ENCODE assay signal across 18 cellular contexts in the genomic region with DNA sequence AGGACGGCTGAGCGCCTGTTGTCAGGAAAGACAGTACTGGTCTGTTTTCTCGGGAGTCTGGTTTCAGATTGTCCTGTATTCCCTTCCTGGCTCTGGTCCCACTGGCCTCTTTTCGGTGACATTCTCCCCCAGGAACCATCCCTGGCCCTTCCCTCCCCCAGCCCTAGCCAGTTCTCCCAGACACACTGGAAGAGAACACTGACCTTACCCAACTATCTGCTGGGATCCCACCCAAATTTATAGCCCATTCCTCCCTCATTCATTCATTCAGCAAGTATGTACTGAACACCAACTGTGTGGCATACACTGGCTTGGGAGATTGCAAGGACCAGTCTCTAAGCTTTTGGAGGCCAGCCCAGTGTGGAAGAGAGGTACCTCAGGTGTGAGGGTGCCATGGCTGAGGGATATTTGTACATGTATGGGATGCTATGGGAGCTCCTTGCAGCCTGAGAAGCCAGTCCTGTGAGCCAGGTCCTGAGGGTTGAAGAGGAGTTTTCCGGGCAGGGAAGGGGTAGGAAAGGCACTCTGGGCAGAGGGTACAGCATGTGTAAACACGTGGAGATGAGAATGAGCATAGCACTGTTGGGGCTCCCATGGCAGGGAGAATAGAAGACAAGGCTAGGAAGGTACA. TPM values are rescaled to one million over a fixed set of nuclear protein-coding genes. Genes with fewer than 3 reads are reported as not detected.
DNase-seq lines count a peak whose midpoint lies in the region; ATAC-seq, FAIRE-seq and TF ChIP-seq lines count a peak whose summit lies in the region.
"Had no signal": no experiment of that assay in that cellular context is flagged by ENCODE, and none has a peak within 500 bp of the region (broad histone marks: within the 10 kb centered on the region; RNA-seq: fewer than 3 reads in every experiment).

No MANE protein-coding gene starts in this region.

- no peak overlapping the region for H2AFZ ChIP-seq in neural progenitor cell (replicated peaks)

- H3K4me3 ChIP-seq in H7 (ENCODE audit: insufficient read depth, low read depth, low read length), result no peak overlapping the region
- no peak overlapping the region for H3K4me3 ChIP-seq in endodermal cell (ENCODE audit: low read length)
- H3K4me3 ChIP-seq in neural progenitor cell, result no peak overlapping the region
- no peak overlapping the region for H3K4me3 ChIP-seq in transverse colon
- H3K4me3 ChIP-seq in colonic mucosa, result no peak overlapping the region
- no peak overlapping the region for H3K4me3 ChIP-seq in kidney (ENCODE audit: low read length in 2 of 2)
- H3K4me3 ChIP-seq: heart right ventricle, lower lobe of right lung had no signal

- H3K4me1 Mint-ChIP-seq in endodermal cell, result peaks cover 49% of the 10 kb centered on the region
- peaks cover 48% of the 10 kb centered on the region for H3K4me1 Mint-ChIP-seq in neural progenitor cell

- H3K27ac Mint-ChIP-seq in endodermal cell (peak overlapping the region; percentile 2), neural progenitor cell (peak overlapping the region; percentile 4)
- H3K27ac Mint-ChIP-seq: CD4-positive, CD25-positive, alpha-beta regulatory T cell; T-helper 2 cell treated with Interferon-gamma antibody and Interleukin-4, amounts not matched to agents 5 μg/mL and 100 μg/mL, for 36 hours had no signal

- H3K9ac ChIP-seq in endodermal cell (ENCODE audit: extremely low read depth, low read length, poor library complexity, severe bottlenecking) (no peak overlapping the region), neural progenitor cell (no peak overlapping the region), colonic mucosa (ENCODE audit: low read depth in 2 of 2, low read length in 2 of 2) (no peak overlapping the region), kidney (ENCODE audit: low read length in 2 of 2) (no peak overlapping the region)

- no peak for ATAC-seq in HG02970 (IDR thresholded peaks at IDR 0.05; ENCODE audit: low FRiP score, unreplicated experiment)
- ATAC-seq: lower lobe of right lung had no signal

- H3K9me3 ChIP-seq in endodermal cell (ENCODE audit: control insufficient read depth, low read length) (no peaks in the 10 kb centered on the region), neural progenitor cell (ENCODE audit: low read depth) (no peaks in the 10 kb centered on the region), transverse colon (no peaks in the 10 kb centered on the region), colonic mucosa (no peaks in the 10 kb centered on the region), kidney (ENCODE audit: control insufficient read depth in 1 of 2, low read length in 2 of 2) (no peaks in the 10 kb centered on the region)
- H3K9me3 ChIP-seq: heart right ventricle, lower lobe of right lung had no signal

- H3K4me2 ChIP-seq in neural progenitor cell, result no peak overlapping the region

- FAIRE-seq in kidney (lab: Jason Lieb, UNC), result no peak

- no peaks in the 10 kb centered on the region for H3K9me3 Mint-ChIP-seq in endodermal cell
- H3K9me3 Mint-ChIP-seq in neural progenitor cell, result no peaks in the 10 kb centered on the region
- H3K9me3 Mint-ChIP-seq: CD4-positive, CD25-positive, alpha-beta regulatory T cell; immature natural killer cell; T-helper 2 cell treated with Interferon-gamma antibody and Interleukin-4, amounts not matched to agents 5 μg/mL and 100 μg/mL, for 36 hours had no signal

- H3K4me3 Mint-ChIP-seq in endodermal cell, result no peak overlapping the region
- H3K4me3 Mint-ChIP-seq in neural progenitor cell, result no peak overlapping the region
- H3K4me3 Mint-ChIP-seq: immature natural killer cell; T-helper 2 cell treated with Interferon-gamma antibody and Interleukin-4, amounts not matched to agents 5 μg/mL and 100 μg/mL, for 36 hours had no signal

- DNase-seq in Ammon's horn (ENCODE audit: low spot score) (peak; percentile 35), H7 (peak; percentile 15), endodermal cell (no peak), neural progenitor cell (ENCODE audit: low spot score) (no peak), transverse colon (no peak), colonic mucosa (no peak), kidney (no peak)
- DNase-seq: activated CD4-positive, alpha-beta T cell treated with anti-CD3 and anti-CD28 coated beads, Interleukin-2, amount 50 U/mL, for 48 hours; activated effector memory CD4-positive, alpha-beta T cell treated with anti-CD3 and anti-CD28 coated beads, Interleukin-2, amount 50 U/mL, for 16 hours; brain microvascular endothelial cell; CD4-positive, CD25-positive, alpha-beta regulatory T cell; dermis blood vessel endothelial cell; GOT3; immature natural killer cell; lower lobe of right lung had no signal

- H3F3A ChIP-seq in neural progenitor cell (ENCODE audit: low read depth), result peaks cover 43% of the 10 kb centered on the region

- no peak for TF ChIP-seq POLR2A in transverse colon (IDR thresholded peaks at IDR 0.05)

- peaks cover 4% of the 10 kb centered on the region for H3K36me3 ChIP-seq in H7 (replicated peaks; ENCODE audit: control insufficient read depth, insufficient read depth, low read length)
- H3K36me3 ChIP-seq in endodermal cell (ENCODE audit: control insufficient read depth, insufficient read depth, low read length), result no peaks in the 10 kb centered on the region
- H3K36me3 ChIP-seq in neural progenitor cell, result no peaks in the 10 kb centered on the region
- H3K36me3 ChIP-seq in transverse colon, result no peaks in the 10 kb centered on the region
- no peaks in the 10 kb centered on the region for H3K36me3 ChIP-seq in colonic mucosa
- H3K36me3 ChIP-seq in kidney (ENCODE audit: control insufficient read depth in 1 of 2, insufficient read depth in 2 of 2, low read length in 2 of 2), result no peaks in the 10 kb centered on the region
- H3K36me3 ChIP-seq: brain microvascular endothelial cell, heart right ventricle, lower lobe of right lung had no signal

- intact Hi-C loops in transverse colon (cut with DNase I; ENCODE audit: low total_unique reads) (no loop called here), colonic mucosa (cut with DNase I) (no loop called here), kidney (cut with DNase I) (no loop called here)

- H3K27me3 ChIP-seq in H7 (ENCODE audit: control insufficient read depth, insufficient read depth, low read length) (no peaks in the 10 kb centered on the region), endodermal cell (ENCODE audit: control insufficient read depth, insufficient read depth, low read length, poor library complexity, severe bottlenecking) (no peaks in the 10 kb centered on the region), neural progenitor cell (no peaks in the 10 kb centered on the region), transverse colon (no peaks in the 10 kb centered on the region), colonic mucosa (no peaks in the 10 kb centered on the region)
- H3K27me3 ChIP-seq: brain microvascular endothelial cell, heart right ventricle had no signal

- TF ChIP-seq EP300 in transverse colon (IDR thresholded peaks at IDR 0.05; ENCODE audit: low read depth), result no peak

- no peak for TF ChIP-seq CTCF in endodermal cell (conservative IDR thresholded peaks at IDR 0.05)
- TF ChIP-seq CTCF in neural progenitor cell (IDR thresholded peaks at IDR 0.05), result no peak
- no peak for TF ChIP-seq CTCF in transverse colon (IDR thresholded peaks at IDR 0.05)
- TF ChIP-seq CTCF in colonic mucosa (IDR thresholded peaks at IDR 0.05), result no peak
- no peak for TF ChIP-seq CTCF in kidney (IDR thresholded peaks at IDR 0.05; ENCODE audit: borderline replicate concordance, extremely low read depth, insufficient read depth)

- H3K27ac ChIP-seq in endodermal cell (ENCODE audit: low read depth, low read length) (peak overlapping the region; percentile 2), neural progenitor cell (no peak overlapping the region), transverse colon (peak overlapping the region in 1 of 4 donors; percentile 24), colonic mucosa (no peak overlapping the region), kidney (ENCODE audit: low read depth in 2 of 2, low read length in 2 of 2) (no peak overlapping the region)
- H3K27ac ChIP-seq: brain microvascular endothelial cell, lower lobe of right lung had no signal

- in situ Hi-C loops in transverse colon (cut with MboI; ENCODE audit: low pct_ligation_motif_present in 1 of 4, low pct_unique_long_range_greater_than_20kb in 1 of 4, low sequenced_read_pairs in 3 of 4), result loop anchor here in 2 of 4 donors (5.0 to 25.0 kb wide), 2 partner anchors 92 to 307 kb away; no protein-coding TSS in a partner anchor

- H4K20me1 ChIP-seq in neural progenitor cell (ENCODE audit: low read depth), result no peaks in the 10 kb centered on the region

- 89 to 94% methylated on average over 6 of the region's 6 CpGs for WGBS in endodermal cell (ENCODE audit: insufficient coverage in 1 of 2, insufficient read length in 1 of 2), 2 experiments
- 66 to 67% methylated on average over 1 to 6 of the region's 6 CpGs for WGBS in transverse colon (ENCODE audit: low coverage in 1 of 2), 2 donors

- H3K4me1 ChIP-seq in endodermal cell (ENCODE audit: control insufficient read depth, insufficient read depth, low read length), result peaks cover 9% of the 10 kb centered on the region
- peaks cover 49% of the 10 kb centered on the region for H3K4me1 ChIP-seq in neural progenitor cell
- no peaks in the 10 kb centered on the region for H3K4me1 ChIP-seq in transverse colon
- no peaks in the 10 kb centered on the region for H3K4me1 ChIP-seq in colonic mucosa
- H3K4me1 ChIP-seq in kidney (ENCODE audit: control insufficient read depth in 1 of 2, insufficient read depth in 1 of 2, low read depth in 1 of 2, low read length in 2 of 2), result no peaks in the 10 kb centered on the region
- H3K4me1 ChIP-seq: lower lobe of right lung had no signal

- peaks cover 16% of the 10 kb centered on the region for H3K79me2 ChIP-seq in neural progenitor cell (ENCODE audit: low read depth)

- H3K27me3 Mint-ChIP-seq in endodermal cell (ENCODE audit: insufficient read depth) (no peaks in the 10 kb centered on the region), neural progenitor cell (ENCODE audit: insufficient read depth, low read depth) (peaks cover 9% of the 10 kb centered on the region)
- H3K27me3 Mint-ChIP-seq: CD4-positive, CD25-positive, alpha-beta regulatory T cell had no signal

- H3K36me3 Mint-ChIP-seq in endodermal cell (ENCODE audit: low read depth) (peaks cover 21% of the 10 kb centered on the region), neural progenitor cell (peaks cover 15% of the 10 kb centered on the region)
- H3K36me3 Mint-ChIP-seq: CD4-positive, CD25-positive, alpha-beta regulatory T cell; immature natural killer cell had no signal

RNA-seq across cellular contexts. Expression of a gene that starts 5.2 kb away (rescaled TPM):
- 25.3 and 25.9 TPM in 2 replicates for total RNA-seq in H7 (2014; rRNA removed; shearing (Covaris generic))
- total RNA-seq in endodermal cell (10 to 100 TPM; 36.1 to 55.5 TPM), neural progenitor cell (ENCODE audit: low replicate concordance) (35.0 and 46.0 TPM in 2 replicates), transverse colon (under 1 TPM in 2 of 4 donors, not detected in 2; 0.41 to 0.64 TPM), colonic mucosa (under 1 TPM; 0.30 to 0.56 TPM), kidney (0.63 TPM)
- 85.1 TPM for polyA plus RNA-seq in endodermal cell (2013, experiment 1 of 2)
- 79.7 TPM for polyA plus RNA-seq in endodermal cell (2013, experiment 2 of 2)
- polyA plus RNA-seq in kidney (ENCODE audit: insufficient read depth, low read depth, low replicate concordance), result 2.3 TPM
- total RNA-seq: CD4-positive, CD25-positive, alpha-beta regulatory T cell had no signal
- polyA plus RNA-seq: immature natural killer cell had no signal

RNA-seq across cellular contexts. Expression of a gene that starts 8.1 kb away (rescaled TPM):
- total RNA-seq in H7 (2014; rRNA removed; shearing (Covaris generic)), result 263 and 264 TPM in 2 replicates
- 100 to 1,000 TPM; 306 to 402 TPM for total RNA-seq in endodermal cell
- 281 TPM for polyA plus RNA-seq in endodermal cell (2013, experiment 1 of 2)
- polyA plus RNA-seq in endodermal cell (2013, experiment 2 of 2), result 251 TPM
- 94.7 and 185 TPM in 2 replicates for total RNA-seq in neural progenitor cell (ENCODE audit: low replicate concordance)
- 10 to 100 TPM; 26.2 to 94.1 (median 65.7) TPM for total RNA-seq in transverse colon
- total RNA-seq in colonic mucosa, result 10 to 100 TPM; 33.2 to 61.5 TPM
- total RNA-seq in kidney, result 133 TPM
- 119 TPM for polyA plus RNA-seq in kidney (ENCODE audit: insufficient read depth, low read depth, low replicate concordance)

RNA-seq across cellular contexts. Expression of a gene that starts 23.7 kb away (rescaled TPM):
- total RNA-seq in H7 (2014; rRNA removed; shearing (Covaris generic)), result 3.9 and 6.2 TPM in 2 replicates
- 1 to 10 TPM; 3.0 to 5.1 TPM for total RNA-seq in endodermal cell
- polyA plus RNA-seq in endodermal cell (2013, experiment 1 of 2), result 1.8 TPM
- 1.2 TPM for polyA plus RNA-seq in endodermal cell (2013, experiment 2 of 2)
- 0.96 TPM in 1 of 2 replicates, not detected in the other for total RNA-seq in neural progenitor cell (ENCODE audit: low replicate concordance)
- 10 to 100 TPM; 11.5 to 81.1 (median 47.2) TPM for total RNA-seq in transverse colon
- total RNA-seq in colonic mucosa, result 10 to 100 TPM; 25.9 to 27.9 TPM
- 41.4 TPM for total RNA-seq in kidney
- polyA plus RNA-seq in kidney (ENCODE audit: insufficient read depth, low read depth, low replicate concordance), result 58.6 TPM

RNA-seq across cellular contexts. Expression of a gene that starts 32.0 kb away (rescaled TPM):
- 1,832 and 1,859 TPM in 2 replicates for total RNA-seq in H7 (2014; rRNA removed; shearing (Covaris generic))
- total RNA-seq in endodermal cell, result 1,000 to 10,000 TPM; 1,077 to 1,196 TPM
- 1,840 TPM for polyA plus RNA-seq in endodermal cell (2013, experiment 1 of 2)
- polyA plus RNA-seq in endodermal cell (2013, experiment 2 of 2), result 1,865 TPM
- total RNA-seq in neural progenitor cell (ENCODE audit: low replicate concordance), result 1,535 and 1,934 TPM in 2 replicates
- total RNA-seq in transverse colon, result 100 to 1,000 TPM; 243 to 836 (median 677) TPM
- 100 to 1,000 TPM; 707 to 851 TPM for total RNA-seq in colonic mucosa
- 759 TPM for total RNA-seq in kidney
- polyA plus RNA-seq in kidney (ENCODE audit: insufficient read depth, low read depth, low replicate concordance), result 1,823 TPM

RNA-seq across cellular contexts. Expression of a gene that starts 49.9 kb away (rescaled TPM):
- 7.7 and 8.3 TPM in 2 replicates for total RNA-seq in H7 (2014; rRNA removed; shearing (Covaris generic))
- total RNA-seq in endodermal cell (10 to 100 TPM; 17.7 to 18.5 TPM), neural progenitor cell (ENCODE audit: low replicate concordance) (11.4 and 12.6 TPM in 2 replicates), transverse colon (10 to 100 TPM; 18.1 to 43.8 (median 27.8) TPM), colonic mucosa (10 to 100 TPM; 18.7 to 22.3 TPM), kidney (19.5 TPM)
- 13.4 TPM for polyA plus RNA-seq in endodermal cell (2013, experiment 1 of 2)
- 11.3 TPM for polyA plus RNA-seq in endodermal cell (2013, experiment 2 of 2)
- 10.1 TPM for polyA plus RNA-seq in kidney (ENCODE audit: insufficient read depth, low read depth, low replicate concordance)

Comparison
In these comparisons a context has a peak if more than half of its experiments do, and no peak if none do; other contexts are left out.
1. DNase-seq: peak in Ammon's horn (single experiment) and H7 (single experiment); none in endodermal cell (single experiment), neural progenitor cell (single experiment), transverse colon (single experiment), colonic mucosa (single experiment) and kidney (single experiment).
2. RNA of a gene that starts 5.2 kb away (total RNA-seq): 36.1 to 55.5 TPM in endodermal cell, 35.0 to 46.0 TPM in neural progenitor cell and 25.3 to 25.9 TPM in H7; 0.63 TPM in kidney (single experiment), 0.30 to 0.56 TPM in colonic mucosa and 0.41 to 0.64 TPM in transverse colon; every median in the first group is over 10 times any median in the second.